8 cellular contexts compared by ENCODE assay signal in the genomic region with DNA sequence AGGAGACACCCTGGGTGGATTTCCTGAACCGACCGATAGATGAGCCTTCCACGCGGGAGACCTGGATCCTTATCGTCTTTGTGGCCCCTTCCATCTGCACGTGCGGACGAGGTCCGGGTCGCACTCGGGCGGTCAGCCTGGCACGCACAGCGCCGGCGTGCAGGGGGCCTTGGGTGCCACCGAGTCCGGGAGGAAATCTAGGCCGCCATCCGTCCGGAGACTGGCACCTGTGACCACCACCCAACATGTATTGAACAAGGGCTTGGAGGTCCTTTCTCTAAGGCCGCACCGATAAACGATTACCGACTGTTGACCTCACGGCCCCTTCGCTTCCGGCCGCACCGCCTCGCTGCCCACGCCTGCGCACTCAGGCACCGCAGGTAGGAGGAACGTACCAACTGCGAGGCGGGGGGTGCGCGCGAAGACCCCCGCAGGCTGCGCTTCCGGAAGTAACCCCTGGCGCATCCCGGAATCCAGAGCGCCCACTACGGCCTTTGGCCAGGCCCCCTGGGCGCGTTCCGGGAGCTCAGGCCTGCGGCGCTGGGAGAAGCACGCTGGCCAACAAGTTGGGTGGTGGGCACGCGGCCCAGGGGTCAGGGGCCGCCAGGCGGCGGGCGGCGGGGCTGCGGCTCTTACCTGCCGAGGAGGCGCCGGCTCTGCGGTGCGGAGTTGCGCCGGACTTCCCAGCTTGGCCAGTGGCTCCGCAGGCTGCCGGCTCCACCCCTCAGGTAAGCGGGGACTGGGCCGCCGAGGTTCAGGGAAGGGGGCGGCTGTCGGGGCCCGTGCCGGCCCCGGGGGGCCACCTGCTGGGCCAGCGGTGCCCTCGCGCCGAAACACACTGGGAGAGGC.
A peak's percentile ranks its signal among the peaks of the same experiment; 100 is the strongest.
DNase-seq lines count a peak whose midpoint lies in the region; ATAC-seq and TF ChIP-seq lines count a peak whose summit lies in the region.

Gene ACTR3C (minus strand): TSS at position 713 of the 849 bp plus-strand sequence. CDS start 28,249 bp downstream, outside the sequence.
A gene with protein sequence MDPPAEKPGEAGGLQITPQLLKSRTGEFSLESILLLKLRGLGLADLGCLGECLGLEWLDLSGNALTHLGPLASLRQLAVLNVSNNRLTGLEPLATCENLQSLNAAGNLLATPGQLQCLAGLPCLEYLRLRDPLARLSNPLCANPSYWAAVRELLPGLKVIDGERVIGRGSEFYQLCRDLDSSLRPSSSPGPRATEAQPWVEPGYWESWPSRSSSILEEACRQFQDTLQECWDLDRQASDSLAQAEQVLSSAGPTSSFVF (plus strand): TSS at position 523 of the 849 bp plus-strand sequence. CDS start 13,507 bp downstream, outside the sequence.

- H3K36me3 Mint-ChIP-seq in T-helper 2 cell treated with Interferon-gamma antibody and Interleukin-4, amounts not matched to agents 5 μg/mL and 100 μg/mL, for 36 hours (ENCODE audit: low read depth): peaks cover 38% of the 10 kb centered on the region

- H3K9me3 Mint-ChIP-seq in T-helper 2 cell treated with Interferon-gamma antibody and Interleukin-4, amounts not matched to agents 5 μg/mL and 100 μg/mL, for 36 hours: no peaks in the 10 kb centered on the region

- H3K27ac Mint-ChIP-seq in T-helper 2 cell treated with Interferon-gamma antibody and Interleukin-4, amounts not matched to agents 5 μg/mL and 100 μg/mL, for 36 hours: peak within 1 kb of the TSS; percentile 98

- peaks cover 40% of the 10 kb centered on the region for H3K4me1 Mint-ChIP-seq in T-helper 2 cell treated with Interferon-gamma antibody and Interleukin-4, amounts not matched to agents 5 μg/mL and 100 μg/mL, for 36 hours (ENCODE audit: low read depth)

- H3K4me3 ChIP-seq in brain microvascular endothelial cell (ENCODE audit: low read depth, low read length): peak within 1 kb of the TSS; percentile 47

- peaks cover 8% of the 10 kb centered on the region for H3K27me3 ChIP-seq in brain microvascular endothelial cell (replicated peaks)

- DNase-seq in NCI-H1417 treated with DMSO at 0.1 percent for 48 hours (lab: John Stamatoyannopoulos, UW) (peak; percentile 76), brain microvascular endothelial cell (no peak), kidney tubule cell (ENCODE audit: low spot score) (peak; percentile 81), SKM-1 treated with dmso at 0.1 percent for 144 hours (lab: John Stamatoyannopoulos, UW; ENCODE audit: unreplicated experiment) (no peak)
- DNase-seq in T-helper 2 cell treated with Interferon-gamma antibody and Interleukin-4, amounts not matched to agents 5 μg/mL and 100 μg/mL, for 36 hours (ENCODE audit: low spot score): peak; percentile 74
- DNase-seq in stimulated activated CD4-positive, alpha-beta T cell treated with anti-CD3 and anti-CD28 coated beads, Interleukin-4, amount 100 ng/mL, for 4 hours: peak; percentile 56 to 67

- in situ Hi-C loops in brain microvascular endothelial cell (cut with HindIII; ENCODE audit: low pct_ligation_motif_present, low sequenced_read_pairs): no loop called here

- ATAC-seq in HG02588 (IDR thresholded peaks at IDR 0.05; ENCODE audit: unreplicated experiment): peak; percentile 55

- TF ChIP-seq CTCF in brain microvascular endothelial cell (IDR thresholded peaks at IDR 0.05; ENCODE audit: low read depth, low read length, missing control alignments): no peak

- no peaks in the 10 kb centered on the region for H3K36me3 ChIP-seq in brain microvascular endothelial cell (replicated peaks)

- no peak within 1 kb of the TSS for H3K27ac ChIP-seq in brain microvascular endothelial cell

- no peaks in the 10 kb centered on the region for H3K27me3 Mint-ChIP-seq in T-helper 2 cell treated with Interferon-gamma antibody and Interleukin-4, amounts not matched to agents 5 μg/mL and 100 μg/mL, for 36 hours (ENCODE audit: low read depth)

- TF ChIP-seq POLR2A in GM10847 (IDR thresholded peaks at IDR 0.05; ENCODE audit: extremely low read depth, insufficient read length): peak; percentile 52

- H3K4me3 Mint-ChIP-seq in T-helper 2 cell treated with Interferon-gamma antibody and Interleukin-4, amounts not matched to agents 5 μg/mL and 100 μg/mL, for 36 hours: peak within 1 kb of the TSS; percentile 96

Comparison
In these comparisons a context has a peak if more than half of its experiments do, and no peak if none do; other contexts are left out.
1. DNase-seq: peak in NCI-H1417 treated with DMSO at 0.1 percent for 48 hours (single experiment), T-helper 2 cell treated with Interferon-gamma antibody and Interleukin-4, amounts not matched to agents 5 μg/mL and 100 μg/mL, for 36 hours (single experiment), kidney tubule cell (single experiment) and stimulated activated CD4-positive, alpha-beta T cell treated with anti-CD3 and anti-CD28 coated beads, Interleukin-4, amount 100 ng/mL, for 4 hours (2 of 2); none in brain microvascular endothelial cell (single experiment) and SKM-1 treated with dmso at 0.1 percent for 144 hours (single experiment).